In the genomic region with DNA sequence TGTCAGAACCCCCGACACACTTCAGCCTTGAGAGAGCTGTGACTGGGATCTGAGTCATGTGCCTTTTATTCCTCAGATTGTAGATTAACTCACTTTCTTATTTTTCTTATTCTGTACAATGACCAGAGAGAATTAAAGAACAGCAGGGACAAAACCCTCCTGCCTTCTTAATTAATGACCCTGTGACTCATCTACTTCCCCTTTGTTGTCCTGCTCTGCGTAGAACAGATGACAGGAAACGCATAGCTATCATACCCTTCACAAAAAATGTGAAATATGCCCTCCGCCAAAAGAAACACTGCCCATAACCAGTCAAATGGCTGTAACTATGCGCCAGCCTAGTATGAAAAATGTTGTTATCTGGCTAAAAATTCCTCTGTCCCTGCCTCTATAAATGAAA, we compare ENCODE assay signal across 8 cellular contexts. TPM values are rescaled to one million over a fixed set of nuclear protein-coding genes. Genes with fewer than 3 reads are reported as not detected.
DNase-seq lines count a peak whose midpoint lies in the region; ATAC-seq and TF ChIP-seq lines count a peak whose summit lies in the region.

No MANE protein-coding gene starts in this region.

- intact Hi-C loops in HCT116 (cut with micrococcal nuclease) (loop anchor here (10.0 kb wide), 1 partner anchor 246 kb away; a partner anchor contains a TSS), esophagus muscularis mucosa (cut with DNase I) (loop anchor here (10.0 kb wide), 1 partner anchor 206 kb away; no protein-coding TSS in a partner anchor)

- H4K20me1 ChIP-seq in HCT116 (ENCODE audit: insufficient read depth), result no peaks in the 10 kb centered on the region

- H3K36me3 Mint-ChIP-seq in activated T-cell treated with anti-CD3 and anti-CD28 coated beads, Interleukin-2, amount 50 U/mL, for 24 hours (ENCODE audit: low read depth), result no peaks in the 10 kb centered on the region

- no peaks in the 10 kb centered on the region for H3K9me3 Mint-ChIP-seq in activated T-cell treated with anti-CD3 and anti-CD28 coated beads, Interleukin-2, amount 50 U/mL, for 24 hours

- H3K4me1 Mint-ChIP-seq in activated T-cell treated with anti-CD3 and anti-CD28 coated beads, Interleukin-2, amount 50 U/mL, for 24 hours (ENCODE audit: low read depth), result peaks cover 4% of the 10 kb centered on the region

- BruUV-seq in HCT116 (replicated peaks; lab: Mats Ljungman, UMichigan), result no TSS peak

- RAD21 ChIA-PET in HCT116 (lab: Charles Lee; ENCODE audit: low non-redundant PET in 1 of 2, low total read pairs in 2 of 2, uncharacterized antibody in 2 of 2, unreplicated experiment in 2 of 2), result interaction anchor here in 1 of 2 experiments (0.7 to 1.7 kb wide), 4 partner anchors 107 to 363 kb away, joined by 3 to 9 read pairs (median 3); no protein-coding TSS in a partner anchor

- peak overlapping the region; percentile 71 for H2AFZ ChIP-seq in HCT116 (ENCODE audit: low read depth, low read length, poor library complexity, severe bottlenecking)

- peak; percentile 25 for TF ChIP-seq RAD21 in HCT116 (IDR thresholded peaks at IDR 0.05; ENCODE audit: low read depth)

- H3K4me3 ChIP-seq in HCT116 (replicated peaks in 1 of 2; ENCODE audit: low read depth in 1 of 2, low read length in 2 of 2) (peak overlapping the region; percentile 5 to 10; a peak in 1 of 4 replicates), SJCRH30 (no peak overlapping the region), skeletal muscle satellite cell (ENCODE audit: low read length) (no peak overlapping the region), esophagus muscularis mucosa (no peak overlapping the region)

- POLR2A ChIA-PET in HCT116 (lab: Charles Lee), result interaction anchor here (1.2 to 2.2 kb wide), 2 partner anchors 105 to 109 kb away, joined by 3 to 10 read pairs; no protein-coding TSS in a partner anchor

- H3K27me3 Mint-ChIP-seq in activated T-cell treated with anti-CD3 and anti-CD28 coated beads, Interleukin-2, amount 50 U/mL, for 24 hours, result peaks cover 26% of the 10 kb centered on the region

- H3K9me3 ChIP-seq in HCT116 (ENCODE audit: control insufficient read depth in 1 of 2, insufficient read depth in 1 of 2, low read depth in 1 of 2, low read length in 2 of 2), result no peaks in the 10 kb centered on the region
- H3K9me3 ChIP-seq in SJCRH30 (replicated peaks), result no peaks in the 10 kb centered on the region
- H3K9me3 ChIP-seq in skeletal muscle satellite cell (replicated peaks; ENCODE audit: low read length), result no peaks in the 10 kb centered on the region
- H3K9me3 ChIP-seq in esophagus muscularis mucosa, result no peaks in the 10 kb centered on the region

- H3K27ac ChIP-seq in HCT116 (ENCODE audit: low read depth, low read length), result no peak overlapping the region; the same call in 1 of the 2 replicates
- H3K27ac ChIP-seq in SJCRH30, result peak overlapping the region; percentile 65
- peak overlapping the region in 2 of 4 donors; percentile 40 to 45 for H3K27ac ChIP-seq in esophagus muscularis mucosa (replicated peaks in 1 of 4)

- no peaks in the 10 kb centered on the region for H3K27me3 ChIP-seq in HCT116 (ENCODE audit: insufficient read depth, low read length)
- no peaks in the 10 kb centered on the region for H3K27me3 ChIP-seq in SJCRH30
- H3K27me3 ChIP-seq in skeletal muscle satellite cell (ENCODE audit: control insufficient read depth, insufficient read depth, low read length), result no peaks in the 10 kb centered on the region
- H3K27me3 ChIP-seq in esophagus muscularis mucosa, result peaks cover 0 to 21% (median 0%) of the 10 kb centered on the region in 4 donors

- CTCF ChIA-PET in HCT116 (lab: Charles Lee), result interaction anchor here (1.3 to 4.9 kb wide), 3 partner anchors 105 to 148 kb away, joined by 4 to 71 read pairs (median 7); no protein-coding TSS in a partner anchor

- peak; percentile 50 for DNase-seq in HCT116 (ENCODE audit: low read depth, low spot score)
- peak; percentile 70 to 72 for DNase-seq in SJCRH30
- peak; percentile 78 for DNase-seq in fibroblast of peridontal ligament (ENCODE audit: extremely low read depth)
- DNase-seq in esophagus muscularis mucosa (ENCODE audit: extremely low spot score), result no peak
- DNase-seq in activated T-cell treated with anti-CD3 and anti-CD28 coated beads, Interleukin-2, amount 50 U/mL, for 24 hours, result no peak
- DNase-seq in NCI-H2107 (lab: John Stamatoyannopoulos, UW), result no peak

- no peaks in the 10 kb centered on the region for H3K9me2 ChIP-seq in HCT116 (ENCODE audit: insufficient read depth)

- TF ChIP-seq CTCF in HCT116 (IDR thresholded peaks at IDR 0.05 in 2 of 3, conservative IDR thresholded peaks at IDR 0.05 in 1 of 3; ENCODE audit: borderline replicate concordance in 1 of 3, insufficient read depth in 1 of 3, low read depth in 2 of 3, low read length in 2 of 3) (no peak), esophagus muscularis mucosa (IDR thresholded peaks at IDR 0.05) (no peak)

- H3K4me2 ChIP-seq in HCT116 (ENCODE audit: low read length), result peak overlapping the region; percentile 65
- H3K4me2 ChIP-seq in skeletal muscle satellite cell (ENCODE audit: low read length), result no peak overlapping the region

- H3K4me3 Mint-ChIP-seq in activated T-cell treated with anti-CD3 and anti-CD28 coated beads, Interleukin-2, amount 50 U/mL, for 24 hours, result no peak overlapping the region

- H3K79me2 ChIP-seq in HCT116 (ENCODE audit: insufficient read depth, low read length), result no peaks in the 10 kb centered on the region

- TF ChIP-seq EP300 in esophagus muscularis mucosa (IDR thresholded peaks at IDR 0.05), result no peak

- peak; percentile 69 for ATAC-seq in HCT116
- no peak for ATAC-seq in HG02759 (IDR thresholded peaks at IDR 0.05; ENCODE audit: unreplicated experiment)

- TF ChIP-seq POLR2A in HCT116 (IDR thresholded peaks at IDR 0.05; ENCODE audit: borderline replicate concordance, extremely low read depth, insufficient read depth, insufficient read length) (no peak), esophagus muscularis mucosa (IDR thresholded peaks at IDR 0.05; ENCODE audit: low read depth) (no peak)

- WGBS in esophagus muscularis mucosa, result 22% methylated on average over 5 of the region's 5 CpGs

- no peak overlapping the region for H3K27ac Mint-ChIP-seq in activated T-cell treated with anti-CD3 and anti-CD28 coated beads, Interleukin-2, amount 50 U/mL, for 24 hours

- H3K4me1 ChIP-seq in HCT116 (ENCODE audit: control insufficient read depth in 1 of 2, insufficient read depth in 2 of 2, low read length in 2 of 2), result peaks cover 14 to 38% of the 10 kb centered on the region in 2 experiments
- peaks cover 19% of the 10 kb centered on the region for H3K4me1 ChIP-seq in SJCRH30
- peaks cover 32% of the 10 kb centered on the region for H3K4me1 ChIP-seq in skeletal muscle satellite cell (ENCODE audit: control insufficient read depth, insufficient read depth, low read length)
- H3K4me1 ChIP-seq in esophagus muscularis mucosa, result peaks cover 3 to 15% (median 13%) of the 10 kb centered on the region in 4 donors

- H3K36me3 ChIP-seq in HCT116 (ENCODE audit: control insufficient read depth in 1 of 2, insufficient read depth in 2 of 2, low read length in 2 of 2) (no peaks in the 10 kb centered on the region), SJCRH30 (no peaks in the 10 kb centered on the region), skeletal muscle satellite cell (ENCODE audit: insufficient read depth, low read length) (no peaks in the 10 kb centered on the region), esophagus muscularis mucosa (no peaks in the 10 kb centered on the region)

- no peak overlapping the region for H3K9ac ChIP-seq in HCT116 (ENCODE audit: low read length)
- H3K9ac ChIP-seq in skeletal muscle satellite cell (ENCODE audit: low read depth, low read length), result peak overlapping the region; percentile 75

TF ChIP-seq in HCT116, 20 proteins besides CTCF, POLR2A, EP300 and RAD21:
- TF ChIP-seq EZH2 (IDR thresholded peaks at IDR 0.05), result no peak
- TF ChIP-seq CBX3 (IDR thresholded peaks at IDR 0.05; ENCODE audit: low read depth), result 0 out of 2 replicates have a peak, but pooled peaks have one; percentile 42
- peak; percentile 81 for TF ChIP-seq FOSL1 (IDR thresholded peaks at IDR 0.05; ENCODE audit: low read depth)
- TF ChIP-seq TCF7L2 (IDR thresholded peaks at IDR 0.05; ENCODE audit: borderline replicate concordance, extremely low read depth, insufficient read depth, insufficient read length), result peak; percentile 86
- peak; percentile 75 for TF ChIP-seq SP1 (IDR thresholded peaks at IDR 0.05; ENCODE audit: low read depth)
- TF ChIP-seq ELF1 (IDR thresholded peaks at IDR 0.05; ENCODE audit: borderline replicate concordance, low read depth), result no peak
- no peak for TF ChIP-seq EZH2phosphoT487 (IDR thresholded peaks at IDR 0.05; ENCODE audit: borderline replicate concordance)
- TF ChIP-seq CEBPB (IDR thresholded peaks at IDR 0.05; ENCODE audit: low read depth), result no peak

RNA-seq across cellular contexts. Expression of a gene that starts 9.1 kb away (rescaled TPM):
- 2.7 TPM for total RNA-seq in HCT116 (2021; ENCODE audit: unreplicated experiment)
- 2.4 and 2.9 TPM in 2 replicates for polyA plus RNA-seq in HCT116 (2012)
- 4.3 and 4.6 TPM in 2 replicates for total RNA-seq in SJCRH30 (2014; rRNA removed; shearing (Covaris generic))
- under 0.01 TPM in 1 of 2 replicates, not detected in the other for total RNA-seq in skeletal muscle satellite cell (2012; rRNA removed)
- 1 to 10 TPM in 1 of 4 donors, under 1 TPM in 3; 0.39 to 2.0 (median 0.65) TPM for total RNA-seq in esophagus muscularis mucosa

Comparison
In these comparisons a context has a peak if more than half of its experiments do, and no peak if none do; other contexts are left out.
1. DNase-seq: peak in HCT116 (single experiment), SJCRH30 (2 of 2) and fibroblast of peridontal ligament (single experiment); none in esophagus muscularis mucosa (single experiment), activated T-cell treated with anti-CD3 and anti-CD28 coated beads, Interleukin-2, amount 50 U/mL, for 24 hours (single experiment) and NCI-H2107 (single experiment).
2. H3K4me3 ChIP-seq: peak in HCT116 (2 of 2); none in SJCRH30 (single experiment), skeletal muscle satellite cell (single experiment) and esophagus muscularis mucosa (0 of 4).